In the genomic region with DNA sequence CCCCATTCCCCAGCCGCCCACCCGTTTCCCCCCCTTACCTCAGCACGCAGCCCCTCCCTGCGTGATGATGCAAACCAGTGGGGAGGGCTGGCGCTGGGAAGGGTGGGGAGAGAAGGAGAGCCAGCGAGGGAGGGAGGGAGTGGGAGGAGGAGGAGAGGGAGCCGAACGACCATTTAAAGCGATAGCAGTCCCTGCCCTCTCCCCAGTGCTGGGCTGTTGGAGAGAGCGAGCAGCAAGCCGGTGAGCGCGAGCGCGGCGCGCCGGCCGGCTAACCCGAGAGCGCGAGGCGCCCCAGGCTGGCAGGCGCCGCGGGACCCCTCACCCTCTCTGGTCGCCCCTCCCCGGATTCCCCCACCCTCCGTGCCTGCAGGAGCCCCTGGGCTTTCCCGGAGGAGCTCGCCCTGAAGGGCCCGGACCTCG, we compare ENCODE assay signal across 11 cellular contexts. TPM values are rescaled to one million over a fixed set of nuclear protein-coding genes. Genes with fewer than 3 reads are reported as not detected.
DNase-seq lines count a peak whose midpoint lies in the region; ATAC-seq and TF ChIP-seq lines count a peak whose summit lies in the region.
"Had no signal": no experiment of that assay in that cellular context is flagged by ENCODE, and none has a peak within 500 bp of the region (broad histone marks: within the 10 kb centered on the region; RNA-seq: fewer than 3 reads in every experiment).

A gene (plus strand): TSS at position 205 of the 420 bp plus-strand sequence.

- H2BK120ac ChIP-seq in mesendoderm (ENCODE audit: low read depth, low read length) = no peak within 1 kb of the TSS

- no peak within 1 kb of the TSS for H4K8ac ChIP-seq in mesendoderm (ENCODE audit: low read depth, low read length)

- intact Hi-C loops in tibial artery (cut with DNase I; ENCODE audit: low total_unique reads) (no loop called here), transverse colon (cut with DNase I; ENCODE audit: low total_unique reads) (no loop called here)

- H3K9ac ChIP-seq in mesendoderm (ENCODE audit: low read length) = peak within 1 kb of the TSS; percentile 31

- H2AK5ac ChIP-seq in mesendoderm (ENCODE audit: low read length) = no peak within 1 kb of the TSS

- H3K4me2 ChIP-seq in mesendoderm (ENCODE audit: low read length) = peak within 1 kb of the TSS; percentile 95

- H3K79me2 ChIP-seq in mesendoderm (ENCODE audit: control insufficient read depth, insufficient read depth, low read length) = no peaks in the 10 kb centered on the region

- no peak for TF ChIP-seq EP300 in transverse colon (IDR thresholded peaks at IDR 0.05; ENCODE audit: low read depth)

- H3K27ac ChIP-seq in mesendoderm (ENCODE audit: low read depth, low read length) (no peak within 1 kb of the TSS), tibial artery (no peak within 1 kb of the TSS), transverse colon (no peak within 1 kb of the TSS)

- H2BK5ac ChIP-seq in mesendoderm (ENCODE audit: low read length) = no peak within 1 kb of the TSS

- ATAC-seq in GM18505 (IDR thresholded peaks at IDR 0.05; ENCODE audit: unreplicated experiment) = no peak
- no peak for ATAC-seq in HG03432 (IDR thresholded peaks at IDR 0.05; ENCODE audit: unreplicated experiment)
- ATAC-seq: naive thymus-derived CD4-positive, alpha-beta T cell had no signal

- TF ChIP-seq CTCF in tibial artery (IDR thresholded peaks at IDR 0.05) = no peak
- no peak for TF ChIP-seq CTCF in transverse colon (IDR thresholded peaks at IDR 0.05)

- no peak within 1 kb of the TSS for H3K23ac ChIP-seq in mesendoderm (ENCODE audit: low read length)

- DNase-seq in NCI-H510A treated with DMSO at 0.1 percent for 48 hours (lab: John Stamatoyannopoulos, UW) (peak; percentile 19), NCI-H510A (lab: John Stamatoyannopoulos, UW) (no peak), ecto neural progenitor cell (ENCODE audit: low spot score) (peak; percentile 76), mesendoderm (peak; percentile 83), tibial artery (no peak), transverse colon (no peak)
- DNase-seq: GOT3; naive thymus-derived CD4-positive, alpha-beta T cell had no signal

- H3K56ac ChIP-seq in mesendoderm (ENCODE audit: low read length) = peak within 1 kb of the TSS; percentile 69

- H2BK15ac ChIP-seq in mesendoderm (replicated peaks; ENCODE audit: low read depth) = no peak within 1 kb of the TSS

- H3K79me1 ChIP-seq in mesendoderm (ENCODE audit: low read length) = no peaks in the 10 kb centered on the region

- in situ Hi-C loops in transverse colon (cut with MboI; ENCODE audit: low pct_ligation_motif_present in 1 of 4, low pct_unique_long_range_greater_than_20kb in 1 of 4, low sequenced_read_pairs in 3 of 4) = no loop called here

- TF ChIP-seq POLR2A in GM18505 (IDR thresholded peaks at IDR 0.05; ENCODE audit: borderline replicate concordance, extremely low read depth, insufficient read depth, insufficient read length) (no peak), transverse colon (IDR thresholded peaks at IDR 0.05) (no peak)

- H3K18ac ChIP-seq in mesendoderm (ENCODE audit: low read length) = peak within 1 kb of the TSS; percentile 2

- peak within 1 kb of the TSS; percentile 43 for H3K4me3 ChIP-seq in mesendoderm (ENCODE audit: low read length)
- peak within 1 kb of the TSS; percentile 39 to 48 for H3K4me3 ChIP-seq in tibial artery
- H3K4me3 ChIP-seq in transverse colon = peak within 1 kb of the TSS in 2 of 4 donors; percentile 18 to 37

- H4K5ac ChIP-seq in mesendoderm (ENCODE audit: low read length) = no peak within 1 kb of the TSS

- H3K36me3 ChIP-seq in mesendoderm (ENCODE audit: control insufficient read depth, insufficient read depth, low read length) = no peaks in the 10 kb centered on the region
- no peaks in the 10 kb centered on the region for H3K36me3 ChIP-seq in tibial artery
- H3K36me3 ChIP-seq in transverse colon = no peaks in the 10 kb centered on the region

- H3K4me1 ChIP-seq in mesendoderm (ENCODE audit: control insufficient read depth, low read depth, low read length) (peaks cover 2% of the 10 kb centered on the region), tibial artery (peaks cover 0 to 25% (median 19%) of the 10 kb centered on the region in 4 donors), transverse colon (peaks cover 0 to 4% (median 0%) of the 10 kb centered on the region in 4 donors)

- H3K9me3 ChIP-seq in tibial artery (no peaks in the 10 kb centered on the region), transverse colon (no peaks in the 10 kb centered on the region)

- WGBS in mesendoderm (ENCODE audit: extremely low coverage, insufficient coverage, low lambda C conversion rate) = no CpG with 5 or more reads among the region's 33 CpGs
- WGBS in transverse colon (ENCODE audit: low coverage in 1 of 2), 2 donors = 19% methylated on average over 13 of the region's 33 CpGs; no CpG with 5 or more reads in 1 of the 2 donors

- H3K4ac ChIP-seq in mesendoderm (ENCODE audit: low read depth, low read length) = no peak within 1 kb of the TSS

- H3K27me3 ChIP-seq in mesendoderm (ENCODE audit: insufficient read depth, low read length, poor library complexity) = peaks cover 35% of the 10 kb centered on the region
- H3K27me3 ChIP-seq in tibial artery = peaks cover 0 to 39% of the 10 kb centered on the region in 2 donors
- peaks cover 49% of the 10 kb centered on the region for H3K27me3 ChIP-seq in transverse colon

RNA-seq across cellular contexts. Expression of the gene that starts here (rescaled TPM):
- polyA plus RNA-seq in mesendoderm (2013, experiment 1 of 2) = 0.06 TPM
- polyA plus RNA-seq in mesendoderm (2013, experiment 2 of 2) = 0.04 TPM
- under 1 TPM in 3 of 4 donors, not detected in 1; 0.14 to 0.20 (median 0.16) TPM for total RNA-seq in transverse colon
- total RNA-seq: naive thymus-derived CD4-positive, alpha-beta T cell; RPMI7951 had no signal
- polyA plus RNA-seq: naive thymus-derived CD4-positive, alpha-beta T cell had no signal

Comparison
In these comparisons a context has a peak if more than half of its experiments do, and no peak if none do; other contexts are left out.
1. DNase-seq: peak in NCI-H510A treated with DMSO at 0.1 percent for 48 hours (single experiment), ecto neural progenitor cell (single experiment) and mesendoderm (single experiment); none in NCI-H510A (single experiment), tibial artery (0 of 2) and transverse colon (single experiment).